ENCODE assay signal across 1 cellular context in the genomic region with DNA sequence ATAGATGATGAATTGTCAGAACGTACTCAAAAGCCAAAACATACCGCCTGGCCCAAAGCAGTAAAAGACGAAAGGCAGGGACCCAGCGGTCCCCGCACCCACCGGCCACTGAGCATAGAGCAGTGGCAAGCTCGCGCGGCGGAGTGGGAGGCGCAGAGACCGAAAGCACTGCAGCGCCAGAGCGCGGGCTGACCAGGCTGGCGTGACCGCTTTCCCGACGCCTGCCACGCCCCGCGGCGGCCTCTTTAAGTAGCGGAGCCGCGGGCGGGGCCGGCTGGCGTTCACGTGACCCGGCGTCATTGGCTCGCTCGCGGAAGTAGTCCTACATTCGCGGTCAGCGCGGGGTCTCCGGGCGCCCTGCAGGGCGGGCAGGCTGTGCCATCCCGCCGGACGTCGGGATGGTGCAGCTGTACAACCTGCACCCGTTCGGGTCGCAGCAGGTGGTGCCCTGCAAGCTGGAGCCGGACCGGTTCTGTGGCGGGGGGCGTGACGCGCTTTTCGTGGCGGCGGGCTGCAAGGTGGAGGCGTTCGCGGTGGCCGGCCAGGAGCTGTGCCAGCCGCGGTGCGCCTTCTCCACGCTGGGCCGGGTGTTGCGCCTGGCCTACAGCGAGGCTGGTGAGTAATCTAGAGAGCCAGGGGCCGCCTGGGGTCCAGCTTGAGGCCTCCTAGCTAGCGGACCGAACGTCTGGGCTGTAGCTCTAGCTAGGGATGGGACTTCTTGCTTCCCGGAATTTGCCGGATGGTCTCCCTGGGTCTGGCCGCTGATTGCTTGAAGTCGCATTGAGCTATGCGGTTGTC.
TF ChIP-seq lines count a peak whose summit lies in the region.

A gene with protein sequence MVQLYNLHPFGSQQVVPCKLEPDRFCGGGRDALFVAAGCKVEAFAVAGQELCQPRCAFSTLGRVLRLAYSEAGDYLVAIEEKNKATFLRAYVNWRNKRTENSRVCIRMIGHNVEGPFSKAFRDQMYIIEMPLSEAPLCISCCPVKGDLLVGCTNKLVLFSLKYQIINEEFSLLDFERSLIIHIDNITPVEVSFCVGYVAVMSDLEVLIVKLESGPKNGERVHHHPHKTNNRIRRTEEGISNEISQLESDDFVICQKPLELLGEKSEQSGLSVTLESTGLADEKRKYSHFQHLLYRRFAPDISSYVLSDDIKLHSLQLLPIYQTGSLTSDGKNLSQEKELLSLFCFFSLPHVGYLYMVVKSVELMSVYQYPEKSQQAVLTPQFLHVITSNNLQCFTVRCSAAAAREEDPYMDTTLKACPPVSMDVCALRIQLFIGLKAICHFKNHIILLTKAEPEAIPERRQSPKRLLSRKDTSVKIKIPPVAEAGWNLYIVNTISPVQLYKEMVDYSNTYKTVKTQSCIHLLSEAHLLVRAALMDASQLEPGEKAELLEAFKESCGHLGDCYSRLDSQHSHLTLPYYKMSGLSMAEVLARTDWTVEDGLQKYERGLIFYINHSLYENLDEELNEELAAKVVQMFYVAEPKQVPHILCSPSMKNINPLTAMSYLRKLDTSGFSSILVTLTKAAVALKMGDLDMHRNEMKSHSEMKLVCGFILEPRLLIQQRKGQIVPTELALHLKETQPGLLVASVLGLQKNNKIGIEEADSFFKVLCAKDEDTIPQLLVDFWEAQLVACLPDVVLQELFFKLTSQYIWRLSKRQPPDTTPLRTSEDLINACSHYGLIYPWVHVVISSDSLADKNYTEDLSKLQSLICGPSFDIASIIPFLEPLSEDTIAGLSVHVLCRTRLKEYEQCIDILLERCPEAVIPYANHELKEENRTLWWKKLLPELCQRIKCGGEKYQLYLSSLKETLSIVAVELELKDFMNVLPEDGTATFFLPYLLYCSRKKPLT (plus strand): TSS at position 313 of the 798 bp plus-strand sequence. CDS start 86 bp downstream, at position 399.

TF ChIP-seq in HepG2, 621 proteins besides CTCF, POLR2A, EP300 and RAD21 (continued from another document and continues in another):
- TF ChIP-seq REPIN1 (CRISPR knock-in tag; IDR thresholded peaks at IDR 0.05; ENCODE audit: borderline replicate concordance, low read depth) (peak; percentile 81), ZMYM4 (CRISPR knock-in tag; IDR thresholded peaks at IDR 0.05) (peak; percentile 100), ZNF607 (CRISPR knock-in tag; IDR thresholded peaks at IDR 0.05; ENCODE audit: borderline replicate concordance) (peak; percentile 88; the same call in 1 of the 2 replicates), BHLHE40 (IDR thresholded peaks at IDR 0.05; ENCODE audit: low read length) (peak; percentile 94), ESRRA (CRISPR knock-in tag; IDR thresholded peaks at IDR 0.05; ENCODE audit: low read depth) (peak; percentile 50; the same call in 1 of the 2 replicates), HIVEP1 (CRISPR knock-in tag; IDR thresholded peaks at IDR 0.05) (peak; percentile 93), MEIS1 (CRISPR knock-in tag; IDR thresholded peaks at IDR 0.05; ENCODE audit: borderline replicate concordance) (peak; percentile 37; the same call in 1 of the 2 replicates), ZNF598 (CRISPR knock-in tag; IDR thresholded peaks at IDR 0.05; ENCODE audit: borderline replicate concordance) (0 out of 2 replicates have a peak, but pooled peaks have one; percentile 82), ZBTB7A (CRISPR knock-in tag; IDR thresholded peaks at IDR 0.05) (0 out of 2 replicates have a peak, but pooled peaks have one; percentile 44), ZNF605 (CRISPR knock-in tag; IDR thresholded peaks at IDR 0.05) (peak; percentile 70), CC2D1A (CRISPR knock-in tag; IDR thresholded peaks at IDR 0.05) (0 out of 2 replicates have a peak, but pooled peaks have one; percentile 46), SMYD3 (CRISPR knock-in tag; IDR thresholded peaks at IDR 0.05) (0 out of 2 replicates have a peak, but pooled peaks have one; percentile 28), MLLT10 (CRISPR knock-in tag; IDR thresholded peaks at IDR 0.05) (no peak), SOX6 (IDR thresholded peaks at IDR 0.05) (no peak), SOX6 (CRISPR knock-in tag; IDR thresholded peaks at IDR 0.05) (peak; percentile 77), WIZ (CRISPR knock-in tag; IDR thresholded peaks at IDR 0.05) (no peak), ZNF788 (CRISPR knock-in tag; IDR thresholded peaks at IDR 0.05; ENCODE audit: borderline replicate concordance) (peak; percentile 82), HOXD1 (CRISPR knock-in tag; IDR thresholded peaks at IDR 0.05) (peak; percentile 66; the same call in 1 of the 2 replicates), KLF12 (CRISPR knock-in tag; IDR thresholded peaks at IDR 0.05; ENCODE audit: borderline replicate concordance) (peak; percentile 97), MIER2 (CRISPR knock-in tag; IDR thresholded peaks at IDR 0.05) (peak; percentile 12; the same call in 1 of the 2 replicates), ZNF883 (CRISPR knock-in tag; IDR thresholded peaks at IDR 0.05; ENCODE audit: not compliant biosample characterization) (peak; percentile 91), MEIS2 (CRISPR knock-in tag; IDR thresholded peaks at IDR 0.05) (peak; percentile 75; the same call in 1 of the 2 replicates), ZFX (CRISPR knock-in tag; IDR thresholded peaks at IDR 0.05; ENCODE audit: low read depth) (peak; percentile 86), ZNF335 (CRISPR knock-in tag; IDR thresholded peaks at IDR 0.05) (0 out of 2 replicates have a peak, but pooled peaks have one; percentile 22), TEAD3 (CRISPR knock-in tag; optimal IDR thresholded peaks at IDR 0.05; ENCODE audit: borderline replicate concordance) (peak; percentile 15), ZFY (CRISPR knock-in tag; IDR thresholded peaks at IDR 0.05) (peak; percentile 84), POLR2AphosphoS5 (IDR thresholded peaks at IDR 0.05; ENCODE audit: low read depth, low read length) (peak; percentile 86), ZMAT3 (CRISPR knock-in tag; conservative IDR thresholded peaks at IDR 0.05) (peak; percentile 70; the same call in 1 of the 2 replicates), ZNF777 (CRISPR knock-in tag; IDR thresholded peaks at IDR 0.05) (peak; percentile 42; the same call in 1 of the 2 replicates), ZNF619 (CRISPR knock-in tag; IDR thresholded peaks at IDR 0.05) (no peak)
- TF ChIP-seq, protein P1, sequence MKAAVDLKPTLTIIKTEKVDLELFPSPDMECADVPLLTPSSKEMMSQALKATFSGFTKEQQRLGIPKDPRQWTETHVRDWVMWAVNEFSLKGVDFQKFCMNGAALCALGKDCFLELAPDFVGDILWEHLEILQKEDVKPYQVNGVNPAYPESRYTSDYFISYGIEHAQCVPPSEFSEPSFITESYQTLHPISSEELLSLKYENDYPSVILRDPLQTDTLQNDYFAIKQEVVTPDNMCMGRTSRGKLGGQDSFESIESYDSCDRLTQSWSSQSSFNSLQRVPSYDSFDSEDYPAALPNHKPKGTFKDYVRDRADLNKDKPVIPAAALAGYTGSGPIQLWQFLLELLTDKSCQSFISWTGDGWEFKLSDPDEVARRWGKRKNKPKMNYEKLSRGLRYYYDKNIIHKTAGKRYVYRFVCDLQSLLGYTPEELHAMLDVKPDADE (CRISPR knock-in tag; IDR thresholded peaks at IDR 0.05) = 0 out of 2 replicates have a peak, but pooled peaks have one; percentile 56
- TF ChIP-seq, protein P2, sequence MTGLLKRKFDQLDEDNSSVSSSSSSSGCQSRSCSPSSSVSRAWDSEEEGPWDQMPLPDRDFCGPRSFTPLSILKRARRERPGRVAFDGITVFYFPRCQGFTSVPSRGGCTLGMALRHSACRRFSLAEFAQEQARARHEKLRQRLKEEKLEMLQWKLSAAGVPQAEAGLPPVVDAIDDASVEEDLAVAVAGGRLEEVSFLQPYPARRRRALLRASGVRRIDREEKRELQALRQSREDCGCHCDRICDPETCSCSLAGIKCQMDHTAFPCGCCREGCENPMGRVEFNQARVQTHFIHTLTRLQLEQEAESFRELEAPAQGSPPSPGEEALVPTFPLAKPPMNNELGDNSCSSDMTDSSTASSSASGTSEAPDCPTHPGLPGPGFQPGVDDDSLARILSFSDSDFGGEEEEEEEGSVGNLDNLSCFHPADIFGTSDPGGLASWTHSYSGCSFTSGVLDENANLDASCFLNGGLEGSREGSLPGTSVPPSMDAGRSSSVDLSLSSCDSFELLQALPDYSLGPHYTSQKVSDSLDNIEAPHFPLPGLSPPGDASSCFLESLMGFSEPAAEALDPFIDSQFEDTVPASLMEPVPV (CRISPR knock-in tag; IDR thresholded peaks at IDR 0.05) = peak; percentile 71; the same call in 1 of the 2 replicates
- TF ChIP-seq, protein P3, sequence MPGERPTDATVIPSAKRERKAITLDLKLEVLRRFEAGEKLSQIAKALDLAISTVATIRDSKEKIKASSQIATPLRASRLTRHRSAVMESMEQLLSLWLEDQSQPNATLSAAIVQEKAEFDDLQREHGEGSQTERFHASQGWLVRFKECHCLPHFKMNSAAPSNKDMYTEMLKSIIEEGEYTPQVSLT (CRISPR knock-in tag; IDR thresholded peaks at IDR 0.05; ENCODE audit: borderline replicate concordance, low read depth) = no peak
- TF ChIP-seq, protein P4, sequence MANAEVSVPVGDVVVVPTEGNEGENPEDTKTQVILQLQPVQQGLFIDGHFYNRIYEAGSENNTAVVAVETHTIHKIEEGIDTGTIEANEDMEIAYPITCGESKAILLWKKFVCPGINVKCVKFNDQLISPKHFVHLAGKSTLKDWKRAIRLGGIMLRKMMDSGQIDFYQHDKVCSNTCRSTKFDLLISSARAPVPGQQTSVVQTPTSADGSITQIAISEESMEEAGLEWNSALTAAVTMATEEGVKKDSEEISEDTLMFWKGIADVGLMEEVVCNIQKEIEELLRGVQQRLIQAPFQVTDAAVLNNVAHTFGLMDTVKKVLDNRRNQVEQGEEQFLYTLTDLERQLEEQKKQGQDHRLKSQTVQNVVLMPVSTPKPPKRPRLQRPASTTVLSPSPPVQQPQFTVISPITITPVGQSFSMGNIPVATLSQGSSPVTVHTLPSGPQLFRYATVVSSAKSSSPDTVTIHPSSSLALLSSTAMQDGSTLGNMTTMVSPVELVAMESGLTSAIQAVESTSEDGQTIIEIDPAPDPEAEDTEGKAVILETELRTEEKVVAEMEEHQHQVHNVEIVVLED (CRISPR knock-in tag; IDR thresholded peaks at IDR 0.05; ENCODE audit: borderline replicate concordance) = peak; percentile 84
- TF ChIP-seq, protein P5, sequence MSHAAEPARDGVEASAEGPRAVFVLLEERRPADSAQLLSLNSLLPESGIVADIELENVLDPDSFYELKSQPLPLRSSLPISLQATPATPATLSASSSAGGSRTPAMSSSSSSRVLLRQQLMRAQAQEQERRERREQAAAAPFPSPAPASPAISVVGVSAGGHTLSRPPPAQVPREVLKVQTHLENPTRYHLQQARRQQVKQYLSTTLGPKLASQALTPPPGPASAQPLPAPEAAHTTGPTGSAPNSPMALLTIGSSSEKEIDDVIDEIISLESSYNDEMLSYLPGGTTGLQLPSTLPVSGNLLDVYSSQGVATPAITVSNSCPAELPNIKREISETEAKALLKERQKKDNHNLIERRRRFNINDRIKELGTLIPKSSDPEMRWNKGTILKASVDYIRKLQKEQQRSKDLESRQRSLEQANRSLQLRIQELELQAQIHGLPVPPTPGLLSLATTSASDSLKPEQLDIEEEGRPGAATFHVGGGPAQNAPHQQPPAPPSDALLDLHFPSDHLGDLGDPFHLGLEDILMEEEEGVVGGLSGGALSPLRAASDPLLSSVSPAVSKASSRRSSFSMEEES (CRISPR knock-in tag; IDR thresholded peaks at IDR 0.05) = peak; percentile 68
- TF ChIP-seq, protein P6, sequence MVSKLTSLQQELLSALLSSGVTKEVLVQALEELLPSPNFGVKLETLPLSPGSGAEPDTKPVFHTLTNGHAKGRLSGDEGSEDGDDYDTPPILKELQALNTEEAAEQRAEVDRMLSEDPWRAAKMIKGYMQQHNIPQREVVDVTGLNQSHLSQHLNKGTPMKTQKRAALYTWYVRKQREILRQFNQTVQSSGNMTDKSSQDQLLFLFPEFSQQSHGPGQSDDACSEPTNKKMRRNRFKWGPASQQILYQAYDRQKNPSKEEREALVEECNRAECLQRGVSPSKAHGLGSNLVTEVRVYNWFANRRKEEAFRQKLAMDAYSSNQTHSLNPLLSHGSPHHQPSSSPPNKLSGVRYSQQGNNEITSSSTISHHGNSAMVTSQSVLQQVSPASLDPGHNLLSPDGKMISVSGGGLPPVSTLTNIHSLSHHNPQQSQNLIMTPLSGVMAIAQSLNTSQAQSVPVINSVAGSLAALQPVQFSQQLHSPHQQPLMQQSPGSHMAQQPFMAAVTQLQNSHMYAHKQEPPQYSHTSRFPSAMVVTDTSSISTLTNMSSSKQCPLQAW (CRISPR knock-in tag; IDR thresholded peaks at IDR 0.05) = peak; percentile 68; the same call in 1 of the 2 replicates
- TF ChIP-seq, protein P7, sequence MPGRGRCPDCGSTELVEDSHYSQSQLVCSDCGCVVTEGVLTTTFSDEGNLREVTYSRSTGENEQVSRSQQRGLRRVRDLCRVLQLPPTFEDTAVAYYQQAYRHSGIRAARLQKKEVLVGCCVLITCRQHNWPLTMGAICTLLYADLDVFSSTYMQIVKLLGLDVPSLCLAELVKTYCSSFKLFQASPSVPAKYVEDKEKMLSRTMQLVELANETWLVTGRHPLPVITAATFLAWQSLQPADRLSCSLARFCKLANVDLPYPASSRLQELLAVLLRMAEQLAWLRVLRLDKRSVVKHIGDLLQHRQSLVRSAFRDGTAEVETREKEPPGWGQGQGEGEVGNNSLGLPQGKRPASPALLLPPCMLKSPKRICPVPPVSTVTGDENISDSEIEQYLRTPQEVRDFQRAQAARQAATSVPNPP (CRISPR knock-in tag; IDR thresholded peaks at IDR 0.05) = peak; percentile 45; the same call in 1 of the 2 replicates
- TF ChIP-seq, protein P8, sequence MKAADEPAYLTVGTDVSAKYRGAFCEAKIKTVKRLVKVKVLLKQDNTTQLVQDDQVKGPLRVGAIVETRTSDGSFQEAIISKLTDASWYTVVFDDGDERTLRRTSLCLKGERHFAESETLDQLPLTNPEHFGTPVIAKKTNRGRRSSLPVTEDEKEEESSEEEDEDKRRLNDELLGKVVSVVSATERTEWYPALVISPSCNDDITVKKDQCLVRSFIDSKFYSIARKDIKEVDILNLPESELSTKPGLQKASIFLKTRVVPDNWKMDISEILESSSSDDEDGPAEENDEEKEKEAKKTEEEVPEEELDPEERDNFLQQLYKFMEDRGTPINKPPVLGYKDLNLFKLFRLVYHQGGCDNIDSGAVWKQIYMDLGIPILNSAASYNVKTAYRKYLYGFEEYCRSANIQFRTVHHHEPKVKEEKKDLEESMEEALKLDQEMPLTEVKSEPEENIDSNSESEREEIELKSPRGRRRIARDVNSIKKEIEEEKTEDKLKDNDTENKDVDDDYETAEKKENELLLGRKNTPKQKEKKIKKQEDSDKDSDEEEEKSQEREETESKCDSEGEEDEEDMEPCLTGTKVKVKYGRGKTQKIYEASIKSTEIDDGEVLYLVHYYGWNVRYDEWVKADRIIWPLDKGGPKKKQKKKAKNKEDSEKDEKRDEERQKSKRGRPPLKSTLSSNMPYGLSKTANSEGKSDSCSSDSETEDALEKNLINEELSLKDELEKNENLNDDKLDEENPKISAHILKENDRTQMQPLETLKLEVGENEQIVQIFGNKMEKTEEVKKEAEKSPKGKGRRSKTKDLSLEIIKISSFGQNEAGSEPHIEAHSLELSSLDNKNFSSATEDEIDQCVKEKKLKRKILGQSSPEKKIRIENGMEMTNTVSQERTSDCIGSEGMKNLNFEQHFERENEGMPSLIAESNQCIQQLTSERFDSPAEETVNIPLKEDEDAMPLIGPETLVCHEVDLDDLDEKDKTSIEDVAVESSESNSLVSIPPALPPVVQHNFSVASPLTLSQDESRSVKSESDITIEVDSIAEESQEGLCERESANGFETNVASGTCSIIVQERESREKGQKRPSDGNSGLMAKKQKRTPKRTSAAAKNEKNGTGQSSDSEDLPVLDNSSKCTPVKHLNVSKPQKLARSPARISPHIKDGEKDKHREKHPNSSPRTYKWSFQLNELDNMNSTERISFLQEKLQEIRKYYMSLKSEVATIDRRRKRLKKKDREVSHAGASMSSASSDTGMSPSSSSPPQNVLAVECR (CRISPR knock-in tag; IDR thresholded peaks at IDR 0.05; ENCODE audit: borderline replicate concordance) = peak; percentile 95
